ENCODE assay signal across 26 cellular contexts in genomic region chr2:3677436-3677835, GRCh38. TPM values are rescaled to one million over a fixed set of nuclear protein-coding genes. Genes with fewer than 3 reads are reported as not detected.
DNase-seq lines count a peak whose midpoint lies in the region; ATAC-seq and TF ChIP-seq lines count a peak whose summit lies in the region.
"Had no signal": no experiment of that assay in that cellular context is flagged by ENCODE, and none has a peak within 500 bp of the region (broad histone marks: within the 10 kb centered on the region; RNA-seq: fewer than 3 reads in every experiment).

No MANE protein-coding gene starts in this region.

- no peak overlapping the region for H3K4me2 ChIP-seq in neuronal stem cell (ENCODE audit: insufficient read depth, low read length, poor library complexity, severe bottlenecking)
- H3K4me2 ChIP-seq: BLaER1 treated with 17β-estradiol and CSF1 and Interleukin-3, amounts not matched to agents 10 nM and 100 nM had no signal

- no peak for TF ChIP-seq POLR2A in esophagus muscularis mucosa (IDR thresholded peaks at IDR 0.05; ENCODE audit: low read depth)

- no peak overlapping the region for H2BK12ac ChIP-seq in neuronal stem cell (ENCODE audit: low read length)

- no peak overlapping the region for H2BK15ac ChIP-seq in neuronal stem cell (ENCODE audit: low read length)

- no peak overlapping the region for H3K4ac ChIP-seq in neuronal stem cell (ENCODE audit: low read length)

- H2AK5ac ChIP-seq in neuronal stem cell (ENCODE audit: low read depth, low read length): no peak overlapping the region

- H4K8ac ChIP-seq in neuronal stem cell (ENCODE audit: low read depth, low read length): no peak overlapping the region

- H3K9ac ChIP-seq in neuronal stem cell (ENCODE audit: low read depth, low read length, poor library complexity): no peak overlapping the region
- H3K9ac ChIP-seq: BLaER1 treated with 17β-estradiol and CSF1 and Interleukin-3, amounts not matched to agents 10 nM and 100 nM had no signal

- TF ChIP-seq CTCF in esophagus muscularis mucosa (IDR thresholded peaks at IDR 0.05) (no peak), upper lobe of right lung (IDR thresholded peaks at IDR 0.05) (no peak), BE2C (IDR thresholded peaks at IDR 0.05; ENCODE audit: low read depth, low read length) (no peak)

- no peaks in the 10 kb centered on the region for H3K36me3 ChIP-seq in esophagus muscularis mucosa
- H3K36me3 ChIP-seq in neuronal stem cell (replicated peaks in 1 of 2; ENCODE audit: control insufficient read depth in 2 of 2, insufficient read depth in 2 of 2, low read length in 2 of 2): no peaks in the 10 kb centered on the region
- H3K36me3 ChIP-seq in upper lobe of right lung: no peaks in the 10 kb centered on the region
- no peaks in the 10 kb centered on the region for H3K36me3 ChIP-seq in BE2C
- H3K36me3 ChIP-seq: BLaER1 treated with 17β-estradiol and CSF1 and Interleukin-3, amounts not matched to agents 10 nM and 100 nM had no signal

- peak overlapping the region; percentile 90 for H3K14ac ChIP-seq in neuronal stem cell (ENCODE audit: low read length)

- no peaks in the 10 kb centered on the region for H3K27me3 ChIP-seq in esophagus muscularis mucosa
- H3K27me3 ChIP-seq in neuronal stem cell (ENCODE audit: control insufficient read depth in 3 of 3, insufficient read depth in 3 of 3, low read depth in 1 of 3, low read length in 3 of 3): peaks cover 0 to 6% (median 0%) of the 10 kb centered on the region in 3 experiments
- no peaks in the 10 kb centered on the region for H3K27me3 ChIP-seq in upper lobe of right lung
- no peaks in the 10 kb centered on the region for H3K27me3 ChIP-seq in BE2C
- H3K27me3 ChIP-seq: BLaER1 treated with 17β-estradiol and CSF1 and Interleukin-3, amounts not matched to agents 10 nM and 100 nM had no signal

- H3K9me3 Mint-ChIP-seq in activated T-helper 17 cell treated with anti-CD3 and anti-CD28 coated beads, Interleukin-2, amount 50 U/mL, for 72 hours: no peaks in the 10 kb centered on the region
- H3K9me3 Mint-ChIP-seq: CD4-positive, alpha-beta T cell; CD8-positive, alpha-beta T cell had no signal

- no peak overlapping the region for H2AFZ ChIP-seq in neuronal stem cell (ENCODE audit: low read length)

- TF ChIP-seq EP300 in esophagus muscularis mucosa (IDR thresholded peaks at IDR 0.05): no peak

- peak; percentile 75 for DNase-seq in esophagus muscularis mucosa (ENCODE audit: extremely low spot score)
- no peak for DNase-seq in neuronal stem cell (ENCODE audit: low spot score)
- DNase-seq in upper lobe of right lung: peak; percentile 40
- no peak for DNase-seq in BE2C
- DNase-seq: 8988T; ACHN; Caco-2; Calu3; CD4-positive, alpha-beta T cell; CD8-positive, alpha-beta T cell; DMS 273 treated with DMSO at 0.1 percent for 48 hours; DMS153; DMS53; DMS79; DND-41; EL; GDM1 had no signal

- H3K4me1 ChIP-seq in esophagus muscularis mucosa: no peaks in the 10 kb centered on the region
- H3K4me1 ChIP-seq in neuronal stem cell (ENCODE audit: control insufficient read depth in 2 of 2, insufficient read depth in 1 of 2, low read depth in 1 of 2, low read length in 2 of 2): no peaks in the 10 kb centered on the region
- H3K4me1 ChIP-seq in upper lobe of right lung: no peaks in the 10 kb centered on the region
- H3K4me1 ChIP-seq in BE2C: no peaks in the 10 kb centered on the region; the same call in 1 of the 2 replicates
- H3K4me1 ChIP-seq: Caco-2 had no signal

- H2BK5ac ChIP-seq in neuronal stem cell (ENCODE audit: low read length): no peak overlapping the region

- no peak overlapping the region for H3K23ac ChIP-seq in neuronal stem cell (ENCODE audit: low read depth, low read length, poor library complexity)

- 95% methylated on average over 9 of the region's 9 CpGs for WGBS in esophagus muscularis mucosa
- WGBS in neuronal stem cell (ENCODE audit: extremely low coverage in 2 of 2, insufficient read length in 2 of 2, insufficient replicate concordance in 1 of 2), 2 donors: no CpG with 5 or more reads among the region's 9 CpGs

- no peaks in the 10 kb centered on the region for H3K79me1 ChIP-seq in neuronal stem cell (ENCODE audit: low read depth, low read length)

- ATAC-seq in upper lobe of right lung: no peak
- no peak for ATAC-seq in activated T-helper 17 cell treated with anti-CD3 and anti-CD28 coated beads, Interleukin-2, amount 50 U/mL, for 72 hours (replicated peaks)
- ATAC-seq: CD8-positive, alpha-beta T cell; GM12878 had no signal

- no peak overlapping the region for H2BK120ac ChIP-seq in neuronal stem cell (ENCODE audit: low read depth, low read length)

- H3K27ac ChIP-seq in esophagus muscularis mucosa (replicated peaks in 1 of 4): no peak overlapping the region
- no peak overlapping the region for H3K27ac ChIP-seq in neuronal stem cell (replicated peaks; ENCODE audit: low read length)
- H3K27ac ChIP-seq in upper lobe of right lung: no peak overlapping the region
- H3K27ac ChIP-seq: BLaER1 treated with 17β-estradiol and CSF1 and Interleukin-3, amounts not matched to agents 10 nM and 100 nM; C4-2B had no signal

- peaks cover 5% of the 10 kb centered on the region for H3K27me3 Mint-ChIP-seq in activated T-helper 17 cell treated with anti-CD3 and anti-CD28 coated beads, Interleukin-2, amount 50 U/mL, for 72 hours
- H3K27me3 Mint-ChIP-seq: CD4-positive, alpha-beta T cell had no signal

- H3K4me3 ChIP-seq in esophagus muscularis mucosa (no peak overlapping the region), neuronal stem cell (ENCODE audit: low read length in 2 of 2) (no peak overlapping the region), upper lobe of right lung (no peak overlapping the region), BE2C (ENCODE audit: low read depth, low read length) (no peak overlapping the region)
- H3K4me3 ChIP-seq: BLaER1 treated with 17β-estradiol and CSF1 and Interleukin-3, amounts not matched to agents 10 nM and 100 nM; GM12878 had no signal

- H3K4me1 Mint-ChIP-seq in activated T-helper 17 cell treated with anti-CD3 and anti-CD28 coated beads, Interleukin-2, amount 50 U/mL, for 72 hours: no peaks in the 10 kb centered on the region

- H3K27ac Mint-ChIP-seq in activated T-helper 17 cell treated with anti-CD3 and anti-CD28 coated beads, Interleukin-2, amount 50 U/mL, for 72 hours: no peak overlapping the region
- H3K27ac Mint-ChIP-seq: CD4-positive, alpha-beta T cell; CD8-positive, alpha-beta T cell had no signal

- H3K9me3 ChIP-seq in esophagus muscularis mucosa: no peaks in the 10 kb centered on the region
- no peaks in the 10 kb centered on the region for H3K9me3 ChIP-seq in neuronal stem cell (replicated peaks in 1 of 2; ENCODE audit: control insufficient read depth in 2 of 2, insufficient read depth in 1 of 2, low read depth in 1 of 2, low read length in 2 of 2)
- H3K9me3 ChIP-seq in upper lobe of right lung: no peaks in the 10 kb centered on the region
- H3K9me3 ChIP-seq in BE2C: no peaks in the 10 kb centered on the region
- H3K9me3 ChIP-seq: Caco-2 had no signal

- no peak overlapping the region for H3K4me3 Mint-ChIP-seq in activated T-helper 17 cell treated with anti-CD3 and anti-CD28 coated beads, Interleukin-2, amount 50 U/mL, for 72 hours
- H3K4me3 Mint-ChIP-seq: CD4-positive, alpha-beta T cell; CD8-positive, alpha-beta T cell had no signal

- no peak overlapping the region for H3K18ac ChIP-seq in neuronal stem cell (ENCODE audit: low read length)

- intact Hi-C loops in esophagus muscularis mucosa (cut with DNase I) (no loop called here), upper lobe of right lung (cut with DNase I) (no loop called here)

- H3K36me3 Mint-ChIP-seq in activated T-helper 17 cell treated with anti-CD3 and anti-CD28 coated beads, Interleukin-2, amount 50 U/mL, for 72 hours (ENCODE audit: low read depth): no peaks in the 10 kb centered on the region
- H3K36me3 Mint-ChIP-seq: CD8-positive, alpha-beta T cell had no signal

- no peak overlapping the region for H4K91ac ChIP-seq in neuronal stem cell (ENCODE audit: low read depth, low read length, poor library complexity)

RNA-seq across cellular contexts. Expression of gene ALLC, which starts 19.4 kb away (rescaled TPM):
- not detected for total RNA-seq in esophagus muscularis mucosa
- not detected for polyA plus RNA-seq in neuronal stem cell (2013, experiment 1 of 2)
- polyA plus RNA-seq in neuronal stem cell (2013, experiment 2 of 2): 0.08 TPM
- not detected for total RNA-seq in upper lobe of right lung
- not detected for polyA plus RNA-seq in BE2C (2012; ENCODE audit: insufficient read depth, insufficient read length, low read depth)
- not detected for total RNA-seq in activated T-helper 17 cell treated with anti-CD3 and anti-CD28 coated beads, Interleukin-2, amount 50 U/mL, for 72 hours
- total RNA-seq: A673; Caco-2; Calu3; CD4-positive, alpha-beta T cell; CD8-positive, alpha-beta T cell; G401; GM12878 had no signal
- polyA plus RNA-seq: AG04450, BJ had no signal

RNA-seq across cellular contexts. Expression of gene DCDC2C, which starts 25.9 kb away (rescaled TPM):
- total RNA-seq in esophagus muscularis mucosa: under 1 TPM in 1 of 4 donors, not detected in 3; 0.83 TPM
- not detected for polyA plus RNA-seq in neuronal stem cell (2013, experiment 1 of 2)
- not detected for polyA plus RNA-seq in neuronal stem cell (2013, experiment 2 of 2)
- total RNA-seq in upper lobe of right lung: not detected
- not detected for polyA plus RNA-seq in BE2C (2012; ENCODE audit: insufficient read depth, insufficient read length, low read depth)
- not detected for total RNA-seq in activated T-helper 17 cell treated with anti-CD3 and anti-CD28 coated beads, Interleukin-2, amount 50 U/mL, for 72 hours
- total RNA-seq: Caco-2; Calu3; CD4-positive, alpha-beta T cell; CD8-positive, alpha-beta T cell; Daoy; G401; GM12878 had no signal
- polyA plus RNA-seq: AG04450, BJ, GM12878 had no signal

Comparison
In these comparisons a context has a peak if more than half of its experiments do, and no peak if none do; other contexts are left out.
1. DNase-seq: peak in esophagus muscularis mucosa (single experiment) and upper lobe of right lung (single experiment); none in neuronal stem cell (single experiment) and BE2C (single experiment).